In the genomic region with DNA sequence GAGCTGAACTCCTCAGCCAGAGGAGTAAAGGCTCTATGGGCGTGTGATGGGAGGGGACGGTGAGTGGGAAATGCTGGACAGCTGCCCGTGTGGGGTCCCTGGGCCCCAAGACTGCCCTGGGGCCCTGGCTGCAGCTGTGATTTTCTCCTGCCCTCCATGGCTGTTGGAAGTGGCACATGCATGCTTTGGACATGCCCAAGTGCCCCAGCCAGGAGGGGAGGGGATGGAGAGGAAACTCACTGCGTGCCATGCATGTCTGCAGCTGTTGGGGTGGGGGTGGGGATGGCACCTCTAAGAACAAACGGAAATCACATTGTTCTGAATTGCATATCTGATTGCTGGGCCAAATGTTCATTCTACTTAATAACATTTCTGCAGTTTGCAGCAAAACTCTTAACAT, we compare ENCODE assay signal across 23 cellular contexts.
"Had no signal": no experiment of that assay in that cellular context is flagged by ENCODE, and none has a peak within 500 bp of the region (broad histone marks: within the 10 kb centered on the region; RNA-seq: fewer than 3 reads in every experiment).

No MANE protein-coding gene starts in this region.

- ATAC-seq: activated CD4-positive, CD25-positive, alpha-beta regulatory T cell treated with anti-CD3 and anti-CD28 coated beads, Interleukin-2, amount 50 U/mL, for 24 hours; naive thymus-derived CD8-positive, alpha-beta T cell; psoas muscle had no signal

- H3K4me3 ChIP-seq: left ventricle myocardium inferior, lung, psoas muscle, right atrium auricular region, spleen, transverse colon had no signal

- H3K9me3 ChIP-seq: left ventricle myocardium inferior, right atrium auricular region, spleen, transverse colon had no signal

- H3K27ac ChIP-seq: left ventricle myocardium inferior, parathyroid adenoma, psoas muscle, right atrium auricular region, spleen, transverse colon, WERI-Rb-1 had no signal

- H3K9ac ChIP-seq: parathyroid adenoma had no signal

- H3K4me1 ChIP-seq: left ventricle myocardium inferior, parathyroid adenoma, psoas muscle, right atrium auricular region, spleen, transverse colon had no signal

- H3K27me3 ChIP-seq: right atrium auricular region, transverse colon had no signal

- DNase-seq: activated CD4-positive, alpha-beta T cell treated with anti-CD3 and anti-CD28 coated beads for 48 hours; activated CD4-positive, alpha-beta T cell treated with anti-CD3 and anti-CD28 coated beads, Interleukin-2, amount 50 U/mL, for 48 hours; activated CD8-positive, alpha-beta memory T cell treated with anti-CD3 and anti-CD28 coated beads, Interleukin-2, amount 50 U/mL, for 4 hours; activated gamma-delta T cell; activated naive CD4-positive, alpha-beta T cell treated with anti-CD3 and anti-CD28 coated beads, Interleukin-2, amount 50 U/mL, for 16 hours; activated T-cell treated with anti-CD3 and anti-CD28 coated beads, Interleukin-2, amount 50 U/mL, for 1 hour; amygdala; central memory CD4-positive, alpha-beta T cell; effector CD4-positive, alpha-beta T cell; left ventricle myocardium inferior; naive thymus-derived CD8-positive, alpha-beta T cell; nucleus accumbens; psoas muscle; spleen; stimulated activated naive CD4-positive, alpha-beta T cell; SW 1271; T1000; transverse colon; WERI-Rb-1 had no signal

- H3K36me3 ChIP-seq: left ventricle myocardium inferior, right atrium auricular region, spleen, transverse colon, WERI-Rb-1 had no signal
